ENCODE assay signal across 8 cellular contexts in the genomic region with DNA sequence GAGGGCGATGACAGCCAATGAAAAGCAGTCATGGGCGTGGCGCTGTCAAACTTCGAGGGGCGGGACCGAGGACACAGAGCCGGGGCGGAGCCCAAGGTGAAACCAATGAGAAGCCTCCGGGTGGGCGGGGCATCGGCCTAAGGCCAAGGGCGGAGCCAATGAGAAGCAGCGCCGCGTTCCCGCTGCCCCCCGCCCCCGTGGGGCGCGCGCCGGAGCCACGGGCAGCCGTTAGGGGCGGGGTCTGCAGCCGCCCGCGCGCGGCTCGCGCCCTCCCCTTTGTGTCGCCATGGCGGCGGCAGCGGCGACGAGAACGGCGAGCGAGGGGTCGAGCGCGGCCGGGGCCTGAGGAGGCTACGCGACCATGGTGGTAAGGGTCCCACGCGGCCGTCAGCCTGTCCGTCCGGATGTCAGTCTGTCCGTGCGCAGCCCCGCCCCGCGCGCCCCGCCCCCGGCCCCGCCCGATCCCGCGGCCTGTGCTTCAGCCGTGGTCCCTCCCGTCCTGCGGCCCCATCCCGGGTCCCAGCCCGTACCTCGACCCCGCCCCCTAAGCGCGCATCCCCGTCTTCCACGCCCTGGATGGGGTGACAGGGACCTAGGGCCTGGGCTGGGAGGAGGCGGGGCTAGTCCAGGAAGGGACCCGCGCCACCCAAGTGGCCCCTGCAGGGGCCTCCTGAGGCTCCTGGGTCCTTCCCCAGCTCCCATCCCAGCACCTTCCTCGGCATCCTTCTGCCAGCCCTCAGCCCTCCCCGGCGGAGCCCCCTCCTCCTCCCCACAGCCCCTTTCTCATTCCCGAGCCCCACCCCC. TPM values are rescaled to one million over a fixed set of nuclear protein-coding genes. Genes with fewer than 3 reads are reported as not detected.
DNase-seq lines count a peak whose midpoint lies in the region; ATAC-seq and TF ChIP-seq lines count a peak whose summit lies in the region.

A gene with protein sequence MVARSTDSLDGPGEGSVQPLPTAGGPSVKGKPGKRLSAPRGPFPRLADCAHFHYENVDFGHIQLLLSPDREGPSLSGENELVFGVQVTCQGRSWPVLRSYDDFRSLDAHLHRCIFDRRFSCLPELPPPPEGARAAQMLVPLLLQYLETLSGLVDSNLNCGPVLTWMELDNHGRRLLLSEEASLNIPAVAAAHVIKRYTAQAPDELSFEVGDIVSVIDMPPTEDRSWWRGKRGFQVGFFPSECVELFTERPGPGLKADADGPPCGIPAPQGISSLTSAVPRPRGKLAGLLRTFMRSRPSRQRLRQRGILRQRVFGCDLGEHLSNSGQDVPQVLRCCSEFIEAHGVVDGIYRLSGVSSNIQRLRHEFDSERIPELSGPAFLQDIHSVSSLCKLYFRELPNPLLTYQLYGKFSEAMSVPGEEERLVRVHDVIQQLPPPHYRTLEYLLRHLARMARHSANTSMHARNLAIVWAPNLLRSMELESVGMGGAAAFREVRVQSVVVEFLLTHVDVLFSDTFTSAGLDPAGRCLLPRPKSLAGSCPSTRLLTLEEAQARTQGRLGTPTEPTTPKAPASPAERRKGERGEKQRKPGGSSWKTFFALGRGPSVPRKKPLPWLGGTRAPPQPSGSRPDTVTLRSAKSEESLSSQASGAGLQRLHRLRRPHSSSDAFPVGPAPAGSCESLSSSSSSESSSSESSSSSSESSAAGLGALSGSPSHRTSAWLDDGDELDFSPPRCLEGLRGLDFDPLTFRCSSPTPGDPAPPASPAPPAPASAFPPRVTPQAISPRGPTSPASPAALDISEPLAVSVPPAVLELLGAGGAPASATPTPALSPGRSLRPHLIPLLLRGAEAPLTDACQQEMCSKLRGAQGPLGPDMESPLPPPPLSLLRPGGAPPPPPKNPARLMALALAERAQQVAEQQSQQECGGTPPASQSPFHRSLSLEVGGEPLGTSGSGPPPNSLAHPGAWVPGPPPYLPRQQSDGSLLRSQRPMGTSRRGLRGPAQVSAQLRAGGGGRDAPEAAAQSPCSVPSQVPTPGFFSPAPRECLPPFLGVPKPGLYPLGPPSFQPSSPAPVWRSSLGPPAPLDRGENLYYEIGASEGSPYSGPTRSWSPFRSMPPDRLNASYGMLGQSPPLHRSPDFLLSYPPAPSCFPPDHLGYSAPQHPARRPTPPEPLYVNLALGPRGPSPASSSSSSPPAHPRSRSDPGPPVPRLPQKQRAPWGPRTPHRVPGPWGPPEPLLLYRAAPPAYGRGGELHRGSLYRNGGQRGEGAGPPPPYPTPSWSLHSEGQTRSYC (plus strand): TSS at position 267 of the 804 bp plus-strand sequence. CDS start 95 bp downstream, at position 362.

- no peak for TF ChIP-seq CTCF in VCaP (conservative IDR thresholded peaks at IDR 0.05)
- TF ChIP-seq CTCF in breast epithelium (IDR thresholded peaks at IDR 0.05) = no peak

- ATAC-seq in GM18909 (IDR thresholded peaks at IDR 0.05; ENCODE audit: poor library complexity, unreplicated experiment) (peak; percentile 88), HG03159 (IDR thresholded peaks at IDR 0.05; ENCODE audit: unreplicated experiment) (peak; percentile 86)

- intact Hi-C loops in breast epithelium (cut with DNase I; ENCODE audit: low total_unique reads) = no loop called here

- peak within 1 kb of the TSS; percentile 72 to 82 (median 79) for H3K4me3 ChIP-seq in breast epithelium
- H3K4me3 ChIP-seq in skin epidermis = peak within 1 kb of the TSS; percentile 54 to 96 (median 87)

- H3K27me3 ChIP-seq in breast epithelium = no peaks in the 10 kb centered on the region

- DNase-seq in AG08395 (ENCODE audit: low spot score) = peak; percentile 99
- DNase-seq in NCI-H2227 (lab: John Stamatoyannopoulos, UW; ENCODE audit: unreplicated experiment) = peak; percentile 100
- DNase-seq in breast epithelium (ENCODE audit: low spot score in 2 of 2) = peak; percentile 98 to 99
- peak; percentile 97 for DNase-seq in iPS-NIHi11 (ENCODE audit: low spot score)

- TF ChIP-seq POLR2A in breast epithelium (IDR thresholded peaks at IDR 0.05) = no peak

- peaks cover 0 to 4% of the 10 kb centered on the region in 2 donors for H3K4me1 ChIP-seq in breast epithelium

- H3K36me3 ChIP-seq in breast epithelium = no peaks in the 10 kb centered on the region

- H3K9me3 ChIP-seq in breast epithelium = no peaks in the 10 kb centered on the region

- H3K27ac ChIP-seq in VCaP (peak within 1 kb of the TSS; percentile 66; the same call in 1 of the 2 replicates), breast epithelium (peak within 1 kb of the TSS in 1 of 2 donors; percentile 36), skin epidermis (peak within 1 kb of the TSS in 19 of 21 experiments; percentile 3 to 79 (median 67))

RNA-seq across cellular contexts. Expression of the gene that starts here (rescaled TPM):
- total RNA-seq in breast epithelium = 10 to 100 TPM in 2 of 3 donors, 1 to 10 TPM in 1; 5.1 to 17.7 (median 12.8) TPM
